1 cellular context compared by ENCODE assay signal in genomic region chr2:227655454-227655853, GRCh38.
TF ChIP-seq lines count a peak whose summit lies in the region.

No MANE protein-coding gene starts in this region.

TF ChIP-seq in HEK293, 187 proteins besides CTCF, POLR2A, EP300 and RAD21 (continued from another document):
- TF ChIP-seq, protein P1, sequence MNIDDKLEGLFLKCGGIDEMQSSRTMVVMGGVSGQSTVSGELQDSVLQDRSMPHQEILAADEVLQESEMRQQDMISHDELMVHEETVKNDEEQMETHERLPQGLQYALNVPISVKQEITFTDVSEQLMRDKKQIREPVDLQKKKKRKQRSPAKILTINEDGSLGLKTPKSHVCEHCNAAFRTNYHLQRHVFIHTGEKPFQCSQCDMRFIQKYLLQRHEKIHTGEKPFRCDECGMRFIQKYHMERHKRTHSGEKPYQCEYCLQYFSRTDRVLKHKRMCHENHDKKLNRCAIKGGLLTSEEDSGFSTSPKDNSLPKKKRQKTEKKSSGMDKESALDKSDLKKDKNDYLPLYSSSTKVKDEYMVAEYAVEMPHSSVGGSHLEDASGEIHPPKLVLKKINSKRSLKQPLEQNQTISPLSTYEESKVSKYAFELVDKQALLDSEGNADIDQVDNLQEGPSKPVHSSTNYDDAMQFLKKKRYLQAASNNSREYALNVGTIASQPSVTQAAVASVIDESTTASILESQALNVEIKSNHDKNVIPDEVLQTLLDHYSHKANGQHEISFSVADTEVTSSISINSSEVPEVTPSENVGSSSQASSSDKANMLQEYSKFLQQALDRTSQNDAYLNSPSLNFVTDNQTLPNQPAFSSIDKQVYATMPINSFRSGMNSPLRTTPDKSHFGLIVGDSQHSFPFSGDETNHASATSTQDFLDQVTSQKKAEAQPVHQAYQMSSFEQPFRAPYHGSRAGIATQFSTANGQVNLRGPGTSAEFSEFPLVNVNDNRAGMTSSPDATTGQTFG (tag by site-specific recombination; IDR thresholded peaks at IDR 0.05; ENCODE audit: borderline replicate concordance) = no peak
TF ChIP-seq in HEK293: peak in this region for 11.
